Comparison of ENCODE assay signal across 1 cellular context in the genomic region with DNA sequence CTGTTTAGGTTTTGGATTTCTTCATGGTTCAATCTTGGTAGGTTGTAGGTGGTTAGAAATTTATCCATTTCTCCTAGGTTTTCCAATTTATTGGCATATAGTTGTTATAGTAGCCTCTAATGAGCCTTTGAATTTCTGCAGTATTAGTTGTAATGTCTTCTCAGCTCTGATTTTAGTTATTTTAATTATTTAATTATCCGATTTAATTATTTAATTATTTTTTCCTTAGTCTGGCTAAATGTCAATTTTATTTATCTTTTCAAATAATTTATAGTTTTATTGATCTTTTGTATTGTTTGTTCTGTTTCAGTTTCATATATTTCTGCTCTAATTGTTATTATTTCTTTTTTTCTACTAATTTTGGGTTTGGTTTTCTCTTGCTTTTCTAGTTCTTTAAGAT.
TF ChIP-seq lines count a peak whose summit lies in the region.

No MANE protein-coding gene starts in this region.

TF ChIP-seq in HEK293, 187 proteins besides CTCF, POLR2A, EP300 and RAD21 (continued from another document and continues in another):
- TF ChIP-seq ZNF707 (tag by site-specific recombination; IDR thresholded peaks at IDR 0.05): 0 out of 2 replicates have a peak, but pooled peaks have one; percentile 41
- TF ChIP-seq, protein P1, sequence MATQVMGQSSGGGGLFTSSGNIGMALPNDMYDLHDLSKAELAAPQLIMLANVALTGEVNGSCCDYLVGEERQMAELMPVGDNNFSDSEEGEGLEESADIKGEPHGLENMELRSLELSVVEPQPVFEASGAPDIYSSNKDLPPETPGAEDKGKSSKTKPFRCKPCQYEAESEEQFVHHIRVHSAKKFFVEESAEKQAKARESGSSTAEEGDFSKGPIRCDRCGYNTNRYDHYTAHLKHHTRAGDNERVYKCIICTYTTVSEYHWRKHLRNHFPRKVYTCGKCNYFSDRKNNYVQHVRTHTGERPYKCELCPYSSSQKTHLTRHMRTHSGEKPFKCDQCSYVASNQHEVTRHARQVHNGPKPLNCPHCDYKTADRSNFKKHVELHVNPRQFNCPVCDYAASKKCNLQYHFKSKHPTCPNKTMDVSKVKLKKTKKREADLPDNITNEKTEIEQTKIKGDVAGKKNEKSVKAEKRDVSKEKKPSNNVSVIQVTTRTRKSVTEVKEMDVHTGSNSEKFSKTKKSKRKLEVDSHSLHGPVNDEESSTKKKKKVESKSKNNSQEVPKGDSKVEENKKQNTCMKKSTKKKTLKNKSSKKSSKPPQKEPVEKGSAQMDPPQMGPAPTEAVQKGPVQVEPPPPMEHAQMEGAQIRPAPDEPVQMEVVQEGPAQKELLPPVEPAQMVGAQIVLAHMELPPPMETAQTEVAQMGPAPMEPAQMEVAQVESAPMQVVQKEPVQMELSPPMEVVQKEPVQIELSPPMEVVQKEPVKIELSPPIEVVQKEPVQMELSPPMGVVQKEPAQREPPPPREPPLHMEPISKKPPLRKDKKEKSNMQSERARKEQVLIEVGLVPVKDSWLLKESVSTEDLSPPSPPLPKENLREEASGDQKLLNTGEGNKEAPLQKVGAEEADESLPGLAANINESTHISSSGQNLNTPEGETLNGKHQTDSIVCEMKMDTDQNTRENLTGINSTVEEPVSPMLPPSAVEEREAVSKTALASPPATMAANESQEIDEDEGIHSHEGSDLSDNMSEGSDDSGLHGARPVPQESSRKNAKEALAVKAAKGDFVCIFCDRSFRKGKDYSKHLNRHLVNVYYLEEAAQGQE (tag by site-specific recombination; IDR thresholded peaks at IDR 0.05): peak; percentile 67
- TF ChIP-seq ZNF114 (tag by site-specific recombination; IDR thresholded peaks at IDR 0.05): no peak
- no peak for TF ChIP-seq HOXA7 (CRISPR knock-in tag; IDR thresholded peaks at IDR 0.05; ENCODE audit: borderline replicate concordance)
- TF ChIP-seq ZNF776 (tag by site-specific recombination; IDR thresholded peaks at IDR 0.05; ENCODE audit: borderline replicate concordance): no peak
- TF ChIP-seq ZNF404 (tag by site-specific recombination; IDR thresholded peaks at IDR 0.05): peak; percentile 98
- TF ChIP-seq, protein P2, sequence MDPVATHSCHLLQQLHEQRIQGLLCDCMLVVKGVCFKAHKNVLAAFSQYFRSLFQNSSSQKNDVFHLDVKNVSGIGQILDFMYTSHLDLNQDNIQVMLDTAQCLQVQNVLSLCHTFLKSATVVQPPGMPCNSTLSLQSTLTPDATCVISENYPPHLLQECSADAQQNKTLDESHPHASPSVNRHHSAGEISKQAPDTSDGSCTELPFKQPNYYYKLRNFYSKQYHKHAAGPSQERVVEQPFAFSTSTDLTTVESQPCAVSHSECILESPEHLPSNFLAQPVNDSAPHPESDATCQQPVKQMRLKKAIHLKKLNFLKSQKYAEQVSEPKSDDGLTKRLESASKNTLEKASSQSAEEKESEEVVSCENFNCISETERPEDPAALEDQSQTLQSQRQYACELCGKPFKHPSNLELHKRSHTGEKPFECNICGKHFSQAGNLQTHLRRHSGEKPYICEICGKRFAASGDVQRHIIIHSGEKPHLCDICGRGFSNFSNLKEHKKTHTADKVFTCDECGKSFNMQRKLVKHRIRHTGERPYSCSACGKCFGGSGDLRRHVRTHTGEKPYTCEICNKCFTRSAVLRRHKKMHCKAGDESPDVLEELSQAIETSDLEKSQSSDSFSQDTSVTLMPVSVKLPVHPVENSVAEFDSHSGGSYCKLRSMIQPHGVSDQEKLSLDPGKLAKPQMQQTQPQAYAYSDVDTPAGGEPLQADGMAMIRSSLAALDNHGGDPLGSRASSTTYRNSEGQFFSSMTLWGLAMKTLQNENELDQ (tag by site-specific recombination; IDR thresholded peaks at IDR 0.05; ENCODE audit: low read depth): no peak
- TF ChIP-seq ZNF266 (tag by site-specific recombination; IDR thresholded peaks at IDR 0.05; ENCODE audit: low read depth): peak; percentile 93
- TF ChIP-seq, protein P3, sequence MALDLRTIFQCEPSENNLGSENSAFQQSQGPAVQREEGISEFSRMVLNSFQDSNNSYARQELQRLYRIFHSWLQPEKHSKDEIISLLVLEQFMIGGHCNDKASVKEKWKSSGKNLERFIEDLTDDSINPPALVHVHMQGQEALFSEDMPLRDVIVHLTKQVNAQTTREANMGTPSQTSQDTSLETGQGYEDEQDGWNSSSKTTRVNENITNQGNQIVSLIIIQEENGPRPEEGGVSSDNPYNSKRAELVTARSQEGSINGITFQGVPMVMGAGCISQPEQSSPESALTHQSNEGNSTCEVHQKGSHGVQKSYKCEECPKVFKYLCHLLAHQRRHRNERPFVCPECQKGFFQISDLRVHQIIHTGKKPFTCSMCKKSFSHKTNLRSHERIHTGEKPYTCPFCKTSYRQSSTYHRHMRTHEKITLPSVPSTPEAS (tag by site-specific recombination; IDR thresholded peaks at IDR 0.05): no peak
- no peak for TF ChIP-seq ZNF544 (tag by site-specific recombination; IDR thresholded peaks at IDR 0.05)
- TF ChIP-seq, protein P4, sequence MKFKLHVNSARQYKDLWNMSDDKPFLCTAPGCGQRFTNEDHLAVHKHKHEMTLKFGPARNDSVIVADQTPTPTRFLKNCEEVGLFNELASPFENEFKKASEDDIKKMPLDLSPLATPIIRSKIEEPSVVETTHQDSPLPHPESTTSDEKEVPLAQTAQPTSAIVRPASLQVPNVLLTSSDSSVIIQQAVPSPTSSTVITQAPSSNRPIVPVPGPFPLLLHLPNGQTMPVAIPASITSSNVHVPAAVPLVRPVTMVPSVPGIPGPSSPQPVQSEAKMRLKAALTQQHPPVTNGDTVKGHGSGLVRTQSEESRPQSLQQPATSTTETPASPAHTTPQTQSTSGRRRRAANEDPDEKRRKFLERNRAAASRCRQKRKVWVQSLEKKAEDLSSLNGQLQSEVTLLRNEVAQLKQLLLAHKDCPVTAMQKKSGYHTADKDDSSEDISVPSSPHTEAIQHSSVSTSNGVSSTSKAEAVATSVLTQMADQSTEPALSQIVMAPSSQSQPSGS (tag by site-specific recombination; IDR thresholded peaks at IDR 0.05; ENCODE audit: low read depth): no peak
- TF ChIP-seq ZNF157 (tag by site-specific recombination; IDR thresholded peaks at IDR 0.05): no peak
- TF ChIP-seq ZNF169 (tag by site-specific recombination; IDR thresholded peaks at IDR 0.05): no peak
- no peak for TF ChIP-seq ZNF132 (tag by site-specific recombination; IDR thresholded peaks at IDR 0.05; ENCODE audit: borderline replicate concordance)
- no peak for TF ChIP-seq ZNF24 (tag by site-specific recombination; IDR thresholded peaks at IDR 0.05)
- peak; percentile 79 for TF ChIP-seq ZNF302 (tag by site-specific recombination; IDR thresholded peaks at IDR 0.05; ENCODE audit: low read depth)
- TF ChIP-seq, protein P5, sequence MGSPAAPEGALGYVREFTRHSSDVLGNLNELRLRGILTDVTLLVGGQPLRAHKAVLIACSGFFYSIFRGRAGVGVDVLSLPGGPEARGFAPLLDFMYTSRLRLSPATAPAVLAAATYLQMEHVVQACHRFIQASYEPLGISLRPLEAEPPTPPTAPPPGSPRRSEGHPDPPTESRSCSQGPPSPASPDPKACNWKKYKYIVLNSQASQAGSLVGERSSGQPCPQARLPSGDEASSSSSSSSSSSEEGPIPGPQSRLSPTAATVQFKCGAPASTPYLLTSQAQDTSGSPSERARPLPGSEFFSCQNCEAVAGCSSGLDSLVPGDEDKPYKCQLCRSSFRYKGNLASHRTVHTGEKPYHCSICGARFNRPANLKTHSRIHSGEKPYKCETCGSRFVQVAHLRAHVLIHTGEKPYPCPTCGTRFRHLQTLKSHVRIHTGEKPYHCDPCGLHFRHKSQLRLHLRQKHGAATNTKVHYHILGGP (tag by site-specific recombination; IDR thresholded peaks at IDR 0.05): no peak
- TF ChIP-seq ZNF23 (tag by site-specific recombination; IDR thresholded peaks at IDR 0.05; ENCODE audit: borderline replicate concordance): 0 out of 2 replicates have a peak, but pooled peaks have one; percentile 60
- TF ChIP-seq, protein P6, sequence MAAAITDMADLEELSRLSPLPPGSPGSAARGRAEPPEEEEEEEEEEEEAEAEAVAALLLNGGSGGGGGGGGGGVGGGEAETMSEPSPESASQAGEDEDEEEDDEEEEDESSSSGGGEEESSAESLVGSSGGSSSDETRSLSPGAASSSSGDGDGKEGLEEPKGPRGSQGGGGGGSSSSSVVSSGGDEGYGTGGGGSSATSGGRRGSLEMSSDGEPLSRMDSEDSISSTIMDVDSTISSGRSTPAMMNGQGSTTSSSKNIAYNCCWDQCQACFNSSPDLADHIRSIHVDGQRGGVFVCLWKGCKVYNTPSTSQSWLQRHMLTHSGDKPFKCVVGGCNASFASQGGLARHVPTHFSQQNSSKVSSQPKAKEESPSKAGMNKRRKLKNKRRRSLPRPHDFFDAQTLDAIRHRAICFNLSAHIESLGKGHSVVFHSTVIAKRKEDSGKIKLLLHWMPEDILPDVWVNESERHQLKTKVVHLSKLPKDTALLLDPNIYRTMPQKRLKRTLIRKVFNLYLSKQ (tag by site-specific recombination; IDR thresholded peaks at IDR 0.05; ENCODE audit: borderline replicate concordance): no peak
- no peak for TF ChIP-seq GLIS1 (tag by site-specific recombination; IDR thresholded peaks at IDR 0.05)
- peak; percentile 96 for TF ChIP-seq ZNF138 (tag by site-specific recombination; IDR thresholded peaks at IDR 0.05; ENCODE audit: borderline replicate concordance)
- TF ChIP-seq ZNF514 (tag by site-specific recombination; IDR thresholded peaks at IDR 0.05): peak; percentile 94; the same call in 1 of the 2 replicates
- TF ChIP-seq, protein P7, sequence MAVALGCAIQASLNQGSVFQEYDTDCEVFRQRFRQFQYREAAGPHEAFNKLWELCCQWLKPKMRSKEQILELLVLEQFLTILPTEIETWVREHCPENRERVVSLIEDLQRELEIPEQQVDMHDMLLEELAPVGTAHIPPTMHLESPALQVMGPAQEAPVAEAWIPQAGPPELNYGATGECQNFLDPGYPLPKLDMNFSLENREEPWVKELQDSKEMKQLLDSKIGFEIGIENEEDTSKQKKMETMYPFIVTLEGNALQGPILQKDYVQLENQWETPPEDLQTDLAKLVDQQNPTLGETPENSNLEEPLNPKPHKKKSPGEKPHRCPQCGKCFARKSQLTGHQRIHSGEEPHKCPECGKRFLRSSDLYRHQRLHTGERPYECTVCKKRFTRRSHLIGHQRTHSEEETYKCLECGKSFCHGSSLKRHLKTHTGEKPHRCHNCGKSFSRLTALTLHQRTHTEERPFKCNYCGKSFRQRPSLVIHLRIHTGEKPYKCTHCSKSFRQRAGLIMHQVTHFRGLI (tag by site-specific recombination; IDR thresholded peaks at IDR 0.05): no peak
- TF ChIP-seq ZNF214 (tag by site-specific recombination; IDR thresholded peaks at IDR 0.05; ENCODE audit: borderline replicate concordance): no peak
- no peak for TF ChIP-seq ZNF677 (tag by site-specific recombination; IDR thresholded peaks at IDR 0.05)
- no peak for TF ChIP-seq ZNF585B (tag by site-specific recombination; IDR thresholded peaks at IDR 0.05)
- peak; percentile 97 for TF ChIP-seq ZNF140 (tag by site-specific recombination; IDR thresholded peaks at IDR 0.05)
- TF ChIP-seq ZNF621 (tag by site-specific recombination; IDR thresholded peaks at IDR 0.05): no peak
- TF ChIP-seq, protein P8, sequence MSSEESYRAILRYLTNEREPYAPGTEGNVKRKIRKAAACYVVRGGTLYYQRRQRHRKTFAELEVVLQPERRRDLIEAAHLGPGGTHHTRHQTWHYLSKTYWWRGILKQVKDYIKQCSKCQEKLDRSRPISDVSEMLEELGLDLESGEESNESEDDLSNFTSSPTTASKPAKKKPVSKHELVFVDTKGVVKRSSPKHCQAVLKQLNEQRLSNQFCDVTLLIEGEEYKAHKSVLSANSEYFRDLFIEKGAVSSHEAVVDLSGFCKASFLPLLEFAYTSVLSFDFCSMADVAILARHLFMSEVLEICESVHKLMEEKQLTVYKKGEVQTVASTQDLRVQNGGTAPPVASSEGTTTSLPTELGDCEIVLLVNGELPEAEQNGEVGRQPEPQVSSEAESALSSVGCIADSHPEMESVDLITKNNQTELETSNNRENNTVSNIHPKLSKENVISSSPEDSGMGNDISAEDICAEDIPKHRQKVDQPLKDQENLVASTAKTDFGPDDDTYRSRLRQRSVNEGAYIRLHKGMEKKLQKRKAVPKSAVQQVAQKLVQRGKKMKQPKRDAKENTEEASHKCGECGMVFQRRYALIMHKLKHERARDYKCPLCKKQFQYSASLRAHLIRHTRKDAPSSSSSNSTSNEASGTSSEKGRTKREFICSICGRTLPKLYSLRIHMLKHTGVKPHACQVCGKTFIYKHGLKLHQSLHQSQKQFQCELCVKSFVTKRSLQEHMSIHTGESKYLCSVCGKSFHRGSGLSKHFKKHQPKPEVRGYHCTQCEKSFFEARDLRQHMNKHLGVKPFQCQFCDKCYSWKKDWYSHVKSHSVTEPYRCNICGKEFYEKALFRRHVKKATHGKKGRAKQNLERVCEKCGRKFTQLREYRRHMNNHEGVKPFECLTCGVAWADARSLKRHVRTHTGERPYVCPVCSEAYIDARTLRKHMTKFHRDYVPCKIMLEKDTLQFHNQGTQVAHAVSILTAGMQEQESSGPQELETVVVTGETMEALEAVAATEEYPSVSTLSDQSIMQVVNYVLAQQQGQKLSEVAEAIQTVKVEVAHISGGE (tag by site-specific recombination; conservative IDR thresholded peaks at IDR 0.05; ENCODE audit: low read depth): peak; percentile 74
- TF ChIP-seq, protein P9, sequence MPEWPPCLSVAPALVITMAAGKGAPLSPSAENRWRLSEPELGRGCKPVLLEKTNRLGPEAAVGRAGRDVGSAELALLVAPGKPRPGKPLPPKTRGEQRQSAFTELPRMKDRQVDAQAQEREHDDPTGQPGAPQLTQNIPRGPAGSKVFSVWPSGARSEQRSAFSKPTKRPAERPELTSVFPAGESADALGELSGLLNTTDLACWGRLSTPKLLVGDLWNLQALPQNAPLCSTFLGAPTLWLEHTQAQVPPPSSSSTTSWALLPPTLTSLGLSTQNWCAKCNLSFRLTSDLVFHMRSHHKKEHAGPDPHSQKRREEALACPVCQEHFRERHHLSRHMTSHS (tag by site-specific recombination; IDR thresholded peaks at IDR 0.05): no peak
- TF ChIP-seq ZSCAN16 (tag by site-specific recombination; IDR thresholded peaks at IDR 0.05): no peak
- no peak for TF ChIP-seq ZNF146 (tag by site-specific recombination; IDR thresholded peaks at IDR 0.05)
- TF ChIP-seq MYNN (tag by site-specific recombination; IDR thresholded peaks at IDR 0.05; ENCODE audit: borderline replicate concordance): no peak
- no peak for TF ChIP-seq TRIM28 (IDR thresholded peaks at IDR 0.05; ENCODE audit: borderline replicate concordance, low read length)
